Comparison of ENCODE assay signal across 7 cellular contexts in genomic region chr20:49583669-49584417, GRCh38. TPM values are rescaled to one million over a fixed set of nuclear protein-coding genes. Genes with fewer than 3 reads are reported as not detected.
DNase-seq lines count a peak whose midpoint lies in the region; ATAC-seq, FAIRE-seq and TF ChIP-seq lines count a peak whose summit lies in the region.

No MANE protein-coding gene starts in this region.

- H3K27me3 ChIP-seq in pancreas (no peaks in the 10 kb centered on the region), HAP-1 (ENCODE audit: low read depth) (no peaks in the 10 kb centered on the region)

- CTCF ChIA-PET in activated CD4-positive, alpha-beta memory T cell treated with anti-CD3 and anti-CD28 coated beads for 36 hours (lab: Charles Lee) = interaction anchor here (0.9 to 2.6 kb wide), 3 partner anchors 12 to 99 kb away, joined by 3 to 11 read pairs (median 4); no protein-coding TSS in a partner anchor

- H3K4me1 Mint-ChIP-seq in activated CD4-positive, alpha-beta memory T cell treated with anti-CD3 and anti-CD28 coated beads for 36 hours (ENCODE audit: low read depth) = peaks cover 6% of the 10 kb centered on the region

- peak; percentile 93 to 96 (median 96) for ATAC-seq in pancreas
- no peak for ATAC-seq in GM18498 (IDR thresholded peaks at IDR 0.05; ENCODE audit: unreplicated experiment)

- peak; percentile 62 for DNase-seq in HT-29 (ENCODE audit: low spot score)
- peak; percentile 27 for DNase-seq in RKO (ENCODE audit: low spot score)
- DNase-seq in fibroblast of gingiva (ENCODE audit: low read depth) = peak; percentile 71
- DNase-seq in pancreas = peak; percentile 69 to 88 (median 80)
- DNase-seq in HAP-1 (ENCODE audit: low spot score in 2 of 2) = no peak
- DNase-seq in activated CD4-positive, alpha-beta memory T cell treated with anti-CD3 and anti-CD28 coated beads for 36 hours = no peak

- H3K4me1 ChIP-seq in pancreas (peaks cover 10 to 22% (median 11%) of the 10 kb centered on the region in 3 donors), HAP-1 (no peaks in the 10 kb centered on the region)

- intact Hi-C loops in pancreas (cut with DNase I) = no loop called here
- intact Hi-C loops in activated CD4-positive, alpha-beta memory T cell treated with anti-CD3 and anti-CD28 coated beads for 36 hours (cut with micrococcal nuclease) = no loop called here

- H3K36me3 Mint-ChIP-seq in activated CD4-positive, alpha-beta memory T cell treated with anti-CD3 and anti-CD28 coated beads for 36 hours = peaks cover 3% of the 10 kb centered on the region

- H3K27me3 Mint-ChIP-seq in activated CD4-positive, alpha-beta memory T cell treated with anti-CD3 and anti-CD28 coated beads for 36 hours = peaks cover 3% of the 10 kb centered on the region

- H3K9me3 ChIP-seq in pancreas (no peaks in the 10 kb centered on the region), HAP-1 (no peaks in the 10 kb centered on the region)

- H3K4me3 Mint-ChIP-seq in activated CD4-positive, alpha-beta memory T cell treated with anti-CD3 and anti-CD28 coated beads for 36 hours = no peak overlapping the region

- H3K36me3 ChIP-seq in pancreas (no peaks in the 10 kb centered on the region), HAP-1 (replicated peaks) (no peaks in the 10 kb centered on the region)

- no peak for TF ChIP-seq CTCF in pancreas (IDR thresholded peaks at IDR 0.05)

- peaks cover 7% of the 10 kb centered on the region for H3K9me3 Mint-ChIP-seq in activated CD4-positive, alpha-beta memory T cell treated with anti-CD3 and anti-CD28 coated beads for 36 hours

- H3K4me3 ChIP-seq in pancreas (no peak overlapping the region), HAP-1 (no peak overlapping the region)

- POLR2A ChIA-PET in activated CD4-positive, alpha-beta memory T cell treated with anti-CD3 and anti-CD28 coated beads for 36 hours (lab: Charles Lee) = interaction anchor here (0.8 to 1.1 kb wide), 2 partner anchors 11 to 12 kb away, joined by 3 to 4 read pairs; no protein-coding TSS in a partner anchor

- in situ Hi-C loops in HAP-1 (cut with MboI; ENCODE audit: low sequenced_read_pairs) = no loop called here

- H3K27ac ChIP-seq in pancreas = peak overlapping the region; percentile 18 to 69 (median 47)

- FAIRE-seq in pancreas (lab: Jason Lieb, UNC) = no peak

- WGBS in pancreas, 2 donors = 18 to 22% methylated on average over 12 of the region's 12 CpGs

- H3K27ac Mint-ChIP-seq in activated CD4-positive, alpha-beta memory T cell treated with anti-CD3 and anti-CD28 coated beads for 36 hours = no peak overlapping the region

RNA-seq across cellular contexts. Expression of gene PTGIS, which starts 15.9 kb away (rescaled TPM):
- not detected in 2 replicates for total RNA-seq in HT-29 (2014; rRNA removed; shearing (Covaris generic))
- 10 to 100 TPM in 3 of 6 donors, 1 to 10 TPM in 3; 1.2 to 16.2 (median 6.6) TPM for total RNA-seq in pancreas
- polyA plus RNA-seq in pancreas = 1 to 10 TPM; 1.6 to 3.5 TPM
- total RNA-seq in activated CD4-positive, alpha-beta memory T cell treated with anti-CD3 and anti-CD28 coated beads for 36 hours = 1 to 10 TPM; 1.8 TPM

Comparison
In these comparisons a context has a peak if more than half of its experiments do, and no peak if none do; other contexts are left out.
1. DNase-seq: peak in HT-29 (single experiment), RKO (single experiment), fibroblast of gingiva (single experiment) and pancreas (6 of 6); none in HAP-1 (0 of 2) and activated CD4-positive, alpha-beta memory T cell treated with anti-CD3 and anti-CD28 coated beads for 36 hours (single experiment).